In the genomic region with DNA sequence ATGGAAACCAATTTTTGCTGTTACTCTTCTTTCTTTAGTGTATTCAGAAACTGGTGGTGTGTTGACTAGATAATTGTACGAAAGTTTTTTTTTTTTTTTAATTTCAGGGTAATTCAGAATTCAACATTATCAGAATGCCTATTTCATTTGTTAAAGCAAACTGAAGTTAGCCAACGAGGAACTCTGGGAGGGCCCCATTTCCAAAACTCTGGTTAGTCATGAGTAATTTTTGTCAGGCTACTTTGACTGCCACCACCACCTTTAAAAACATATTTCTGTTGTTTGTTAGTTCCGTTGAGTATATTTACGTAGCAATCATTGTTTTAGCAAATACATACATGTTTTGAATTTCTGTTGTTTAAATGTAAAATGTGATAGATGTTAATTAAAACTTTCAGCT, we compare ENCODE assay signal across 8 cellular contexts. TPM values are rescaled to one million over a fixed set of nuclear protein-coding genes. Genes with fewer than 3 reads are reported as not detected.
DNase-seq lines count a peak whose midpoint lies in the region; ATAC-seq, FAIRE-seq and TF ChIP-seq lines count a peak whose summit lies in the region.

No MANE protein-coding gene starts in this region.

- peaks cover 5 to 13% of the 10 kb centered on the region in 2 donors for H3K36me3 Mint-ChIP-seq in naive B cell

- H3K27me3 ChIP-seq in BLaER1: no peaks in the 10 kb centered on the region

- peak overlapping the region; percentile 62 for H3K27ac ChIP-seq in BLaER1

- peaks cover 27% of the 10 kb centered on the region for H3K36me3 ChIP-seq in BLaER1

- TF ChIP-seq CTCF in LNCaP clone FGC (IDR thresholded peaks at IDR 0.05; ENCODE audit: control insufficient read depth, extremely low read depth, insufficient read depth): no peak
- no peak for TF ChIP-seq CTCF in choroid plexus epithelial cell (conservative IDR thresholded peaks at IDR 0.05; ENCODE audit: low read depth, low read length)

- peaks cover 42 to 67% (median 48%) of the 10 kb centered on the region in 3 donors for H3K4me1 Mint-ChIP-seq in naive B cell

- H3K4me2 ChIP-seq in BLaER1: peak overlapping the region; percentile 80

- no peak for TF ChIP-seq POLR2A in GM12891 (IDR thresholded peaks at IDR 0.05; ENCODE audit: low read depth, low read length)

- no peaks in the 10 kb centered on the region for H3K27me3 Mint-ChIP-seq in naive B cell

- DNase-seq in LNCaP clone FGC (ENCODE audit: low read depth): no peak
- DNase-seq in choroid plexus epithelial cell (ENCODE audit: low read depth): peak; percentile 17
- no peak for DNase-seq in naive B cell
- DNase-seq in cerebellar cortex (ENCODE audit: low spot score): no peak
- no peak for DNase-seq in GM12891 (ENCODE audit: insufficient read length, low spot score)

- peak overlapping the region; percentile 95 to 99 (median 98) for H3K4me3 Mint-ChIP-seq in naive B cell

- 0 out of 2 replicates have a peak, but pooled peaks cover 10% of the 10 kb centered on the region for H4K20me1 ChIP-seq in BLaER1

- H3K27ac Mint-ChIP-seq in naive B cell: peak overlapping the region in 4 of 6 donors; percentile 91 to 97 (median 95)

- FAIRE-seq in GM12891 (lab: Jason Lieb, UNC): no peak

- no peak for ATAC-seq in naive B cell (ENCODE audit: low read depth in 2 of 2)
- no peak for ATAC-seq in HG03571 (IDR thresholded peaks at IDR 0.05; ENCODE audit: unreplicated experiment)
- ATAC-seq in GM21717 (IDR thresholded peaks at IDR 0.05; ENCODE audit: unreplicated experiment): no peak

- H3K4me3 ChIP-seq in BLaER1 (peak overlapping the region; percentile 76), LNCaP clone FGC (ENCODE audit: low read depth, low read length) (peak overlapping the region; percentile 76), choroid plexus epithelial cell (ENCODE audit: low read depth, low read length) (peak overlapping the region; percentile 89)

- H3K4me1 ChIP-seq in BLaER1: peaks cover 43% of the 10 kb centered on the region

- H3K9me3 ChIP-seq in BLaER1: no peaks in the 10 kb centered on the region

- peak overlapping the region; percentile 80 for H3K9ac ChIP-seq in BLaER1

- no peaks in the 10 kb centered on the region for H3K9me3 Mint-ChIP-seq in naive B cell

TF ChIP-seq in GM12891, 5 proteins besides CTCF, POLR2A, EP300 and RAD21:
- TF ChIP-seq PAX5 (IDR thresholded peaks at IDR 0.05; ENCODE audit: insufficient read depth, low read length, severe bottlenecking) (no peak), SPI1 (IDR thresholded peaks at IDR 0.05; ENCODE audit: low read depth, low read length) (no peak), POU2F2 (IDR thresholded peaks at IDR 0.05; ENCODE audit: low read depth, low read length) (no peak), POLR2AphosphoS5 (IDR thresholded peaks at IDR 0.05; ENCODE audit: low read depth, low read length) (no peak), TAF1 (IDR thresholded peaks at IDR 0.05; ENCODE audit: low read depth, low read length) (no peak)
TF ChIP-seq in GM12891: peak in this region for 0.

RNA-seq across cellular contexts. Expression of a gene that starts 0.8 kb away (rescaled TPM):
- polyA plus RNA-seq in naive B cell (ENCODE audit: low read depth in 6 of 6): 1 to 10 TPM in 4 of 6 donors, under 1 TPM in 1, not detected in 1; 0.95 to 2.6 (median 1.1) TPM
- 7.1 TPM for polyA plus RNA-seq in GM12891 (2012; ENCODE audit: low read depth, missing spikeins)

RNA-seq across cellular contexts. Expression of a gene that starts 18.0 kb away (rescaled TPM):
- polyA plus RNA-seq in naive B cell (ENCODE audit: low read depth in 6 of 6): 10 to 100 TPM; 11.3 to 21.3 (median 14.7) TPM
- polyA plus RNA-seq in GM12891 (2012; ENCODE audit: low read depth, missing spikeins): 5.0 TPM
